In genomic region chr4:129839687-129840086, GRCh38 we compare ENCODE assay signal across 29 cellular contexts.
DNase-seq lines count a peak whose midpoint lies in the region; ATAC-seq and TF ChIP-seq lines count a peak whose summit lies in the region.
"Had no signal": no experiment of that assay in that cellular context is flagged by ENCODE, and none has a peak within 500 bp of the region (broad histone marks: within the 10 kb centered on the region; RNA-seq: fewer than 3 reads in every experiment).

No MANE protein-coding gene starts in this region.

- H3K27ac ChIP-seq in SJCRH30, result no peak overlapping the region
- H3K27ac ChIP-seq: esophagus muscularis mucosa, gastroesophageal sphincter, prostate gland, tibial nerve had no signal

- peak; percentile 3 for DNase-seq in HPDE6-E6E7 (ENCODE audit: extremely low spot score)
- DNase-seq in SJCRH30, result peak; percentile 1 to 17
- DNase-seq in choroid plexus epithelial cell (ENCODE audit: low read depth), result peak; percentile 13
- DNase-seq in retinal pigment epithelial cell (ENCODE audit: low read depth), result peak; percentile 50
- DNase-seq in DMS114 treated with DMSO at 0.1 percent for 48 hours (lab: John Stamatoyannopoulos, UW; ENCODE audit: unreplicated experiment), result no peak
- DNase-seq: activated CD4-positive, alpha-beta T cell treated with anti-CD3 and anti-CD28 coated beads for 36 hours; activated CD8-positive, alpha-beta memory T cell treated with anti-CD3 and anti-CD28 coated beads for 24 hours; anterior cingulate cortex; central memory CD4-positive, alpha-beta T cell; DMS 273 treated with DMSO at 0.1 percent for 48 hours; HFFc6; hippocampal formation; KBM-7; left cardiac atrium; mucosa of descending colon; NCI-H1105; NCI-H187; NCI-H524 treated with DMSO at 0.1 percent for 48 hours; occipital lobe; T-helper 9 cell had no signal

- TF ChIP-seq CTCF in choroid plexus epithelial cell (conservative IDR thresholded peaks at IDR 0.05; ENCODE audit: low read depth, low read length) (no peak), retinal pigment epithelial cell (conservative IDR thresholded peaks at IDR 0.05; ENCODE audit: low read depth, low read length) (no peak)

- no peaks in the 10 kb centered on the region for H3K36me3 ChIP-seq in SJCRH30
- H3K36me3 ChIP-seq: esophagus muscularis mucosa, gastroesophageal sphincter, prostate gland, tibial nerve had no signal

- peaks cover 18% of the 10 kb centered on the region for H3K4me1 ChIP-seq in SJCRH30
- H3K4me1 ChIP-seq: esophagus muscularis mucosa, gastroesophageal sphincter, prostate gland, tibial nerve had no signal

- H3K4me3 ChIP-seq in SJCRH30, result no peak overlapping the region
- H3K4me3 ChIP-seq in choroid plexus epithelial cell (ENCODE audit: low read depth, low read length), result no peak overlapping the region
- H3K4me3 ChIP-seq in retinal pigment epithelial cell (ENCODE audit: low read length), result no peak overlapping the region
- H3K4me3 ChIP-seq: esophagus muscularis mucosa, gastroesophageal sphincter, mucosa of descending colon, prostate gland, tibial nerve had no signal

- ATAC-seq in GM21529 (IDR thresholded peaks at IDR 0.05; ENCODE audit: unreplicated experiment), result no peak
- ATAC-seq in HG03457 (IDR thresholded peaks at IDR 0.05; ENCODE audit: unreplicated experiment), result no peak
- ATAC-seq: activated CD4-positive, alpha-beta T cell treated with anti-CD3 and anti-CD28 coated beads for 36 hours; gastroesophageal sphincter; left cardiac atrium; mucosa of descending colon; natural killer cell treated with Interleukin-12 subunit alpha and Interleukin-12 subunit beta and Interleukin-15 and Interleukin-18, amount 100 ng/mL, for 72 hours; Panc1; stimulated activated effector memory CD8-positive, alpha-beta T cell treated with anti-CD3 and anti-CD28 coated beads, Interleukin-12 subunit alpha, Interleukin-12 subunit beta, amount 100 ng/mL, for 72 hours had no signal

- H3K27me3 ChIP-seq in SJCRH30, result no peaks in the 10 kb centered on the region
- H3K27me3 ChIP-seq: esophagus muscularis mucosa, gastroesophageal sphincter, tibial nerve had no signal

- H3K9me3 ChIP-seq in SJCRH30 (replicated peaks), result no peaks in the 10 kb centered on the region
- H3K9me3 ChIP-seq: esophagus muscularis mucosa, gastroesophageal sphincter, mucosa of descending colon, prostate gland, tibial nerve had no signal
